In genomic region chr3:12522721-12523120, GRCh38 we compare ENCODE assay signal across 23 cellular contexts. TPM values are rescaled to one million over a fixed set of nuclear protein-coding genes. Genes with fewer than 3 reads are reported as not detected.
DNase-seq lines count a peak whose midpoint lies in the region; ATAC-seq and TF ChIP-seq lines count a peak whose summit lies in the region.
"Had no signal": no experiment of that assay in that cellular context is flagged by ENCODE, and none has a peak within 500 bp of the region (broad histone marks: within the 10 kb centered on the region; RNA-seq: fewer than 3 reads in every experiment).

No MANE protein-coding gene starts in this region.

- peak; percentile 64 for DNase-seq in NCI-H226
- peak in 2 of 3 donors; percentile 35 to 58 for DNase-seq in right cardiac atrium
- DNase-seq in nephron progenitor cell, result no peak
- no peak for DNase-seq in COLO829 (ENCODE audit: low spot score)
- no peak for DNase-seq in dedifferentiated amniotic fluid mesenchymal stem cell (ENCODE audit: extremely low spot score)
- DNase-seq: activated naive CD4-positive, alpha-beta T cell treated with anti-CD3 and anti-CD28 coated beads, Interleukin-2, amount 50 U/mL, for 16 hours; glutamatergic neuron; midbrain; NCI-H1436; NCI-H446 treated with DMSO at 0.1 percent for 48 hours; PC-3; SHP77; stimulated activated CD4-positive, alpha-beta T cell treated with anti-CD3 and anti-CD28 coated beads, Interleukin-2, amount 100 ng/mL, for 24 hours; T-helper 9 cell had no signal

- H3K27ac ChIP-seq in C4-2B (peak overlapping the region; percentile 8; the same call in 1 of the 2 replicates), right cardiac atrium (ENCODE audit: low read length) (no peak overlapping the region)
- H3K27ac ChIP-seq: ascending aorta, BLaER1 had no signal

- peak overlapping the region; percentile 25 for H3K27ac Mint-ChIP-seq in nephron progenitor cell
- H3K27ac Mint-ChIP-seq: WTC11 had no signal

- H3K4me3 ChIP-seq in right cardiac atrium (ENCODE audit: low read length), result no peak overlapping the region
- H3K4me3 ChIP-seq: ascending aorta, BLaER1, smooth muscle cell had no signal

- no peak overlapping the region for H3K4me3 Mint-ChIP-seq in nephron progenitor cell
- H3K4me3 Mint-ChIP-seq: central memory CD8-positive, alpha-beta T cell; WTC11 had no signal

- H3K9me3 Mint-ChIP-seq in nephron progenitor cell, result peaks cover 4% of the 10 kb centered on the region
- H3K9me3 Mint-ChIP-seq: central memory CD8-positive, alpha-beta T cell had no signal

- no peaks in the 10 kb centered on the region for H3K27me3 Mint-ChIP-seq in nephron progenitor cell (ENCODE audit: low read depth, poor library complexity)
- H3K27me3 Mint-ChIP-seq: central memory CD8-positive, alpha-beta T cell had no signal

- 75% methylated on average over 1 of the region's 1 CpG for WGBS in right cardiac atrium

- no peaks in the 10 kb centered on the region for H3K27me3 ChIP-seq in right cardiac atrium (ENCODE audit: control insufficient read depth, insufficient read depth)
- H3K27me3 ChIP-seq: ascending aorta, BLaER1 had no signal

- ATAC-seq in right cardiac atrium (peak; percentile 82 to 86), GM21529 (IDR thresholded peaks at IDR 0.05; ENCODE audit: unreplicated experiment) (no peak)
- ATAC-seq: PC-3, WTC11 had no signal

- peaks cover 16% of the 10 kb centered on the region for H3K4me1 Mint-ChIP-seq in nephron progenitor cell
- H3K4me1 Mint-ChIP-seq: central memory CD8-positive, alpha-beta T cell; WTC11 had no signal

- no peaks in the 10 kb centered on the region for H3K4me1 ChIP-seq in right cardiac atrium (ENCODE audit: control insufficient read depth, insufficient read depth, low read length)
- H3K4me1 ChIP-seq: ascending aorta, BLaER1 had no signal

- no peaks in the 10 kb centered on the region for H3K9me3 ChIP-seq in right cardiac atrium (ENCODE audit: control insufficient read depth, low read length)
- H3K9me3 ChIP-seq: ascending aorta, BLaER1 had no signal

- intact Hi-C loops in right cardiac atrium (cut with DNase I), result no loop called here

- peak; percentile 37 for TF ChIP-seq CTCF in C4-2B (conservative IDR thresholded peaks at IDR 0.05)
- no peak for TF ChIP-seq CTCF in nephron progenitor cell (IDR thresholded peaks at IDR 0.05)

- H3K36me3 Mint-ChIP-seq in nephron progenitor cell (ENCODE audit: low read depth), result peaks cover 74% of the 10 kb centered on the region

RNA-seq across cellular contexts. Expression of gene MKRN2OS, which starts 22.6 kb away (rescaled TPM):
- not detected for total RNA-seq in right cardiac atrium
- 0.23 TPM for polyA plus RNA-seq in right cardiac atrium
- total RNA-seq: ascending aorta, posterior vena cava, smooth muscle cell, urinary bladder, WTC11 had no signal
- polyA plus RNA-seq: smooth muscle cell had no signal

RNA-seq across cellular contexts. Expression of gene MKRN2, which starts 34.2 kb away (rescaled TPM):
- total RNA-seq in right cardiac atrium, result 10 to 100 TPM; 30.5 to 36.3 (median 31.9) TPM
- polyA plus RNA-seq in right cardiac atrium, result 23.4 TPM

RNA-seq across cellular contexts. Expression of gene TSEN2, which starts 38.4 kb away (rescaled TPM):
- 10 to 100 TPM; 13.9 to 21.4 (median 20.0) TPM for total RNA-seq in right cardiac atrium
- 18.6 TPM for polyA plus RNA-seq in right cardiac atrium

Comparison
In these comparisons a context has a peak if more than half of its experiments do, and no peak if none do; other contexts are left out.
1. DNase-seq: peak in NCI-H226 (single experiment) and right cardiac atrium (2 of 3); none in nephron progenitor cell (single experiment), COLO829 (single experiment) and dedifferentiated amniotic fluid mesenchymal stem cell (single experiment).